In the genomic region with DNA sequence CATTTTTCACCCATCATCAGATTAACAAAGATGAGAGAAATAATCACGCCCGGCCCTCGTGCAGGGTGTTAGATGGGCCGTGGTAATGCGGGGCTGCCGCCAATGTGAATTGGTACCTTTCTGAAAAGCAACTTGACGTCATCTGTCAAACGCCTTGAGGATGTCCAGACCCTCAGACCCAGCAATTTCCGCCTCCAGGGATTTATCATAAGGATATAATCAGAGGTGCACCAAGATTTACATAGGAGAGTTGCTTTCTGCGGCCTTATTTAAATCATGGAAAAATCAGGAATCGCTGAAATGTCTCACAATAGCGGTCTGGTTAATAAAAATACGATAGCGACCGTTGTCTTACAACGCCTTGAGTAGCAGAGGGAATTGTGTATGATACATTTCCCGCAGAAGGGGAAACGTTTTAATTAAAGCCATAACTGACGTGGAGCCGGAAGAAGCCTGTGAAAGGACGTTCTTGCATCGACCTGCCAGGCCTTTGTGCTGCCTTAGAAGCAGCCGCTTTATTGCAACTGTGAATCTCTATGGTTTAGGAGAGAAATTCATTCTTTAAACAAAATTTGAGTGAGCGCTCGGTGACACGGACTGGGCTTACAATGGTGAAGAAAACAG, we compare ENCODE assay signal across 18 cellular contexts. TPM values are rescaled to one million over a fixed set of nuclear protein-coding genes. Genes with fewer than 3 reads are reported as not detected.
DNase-seq lines count a peak whose midpoint lies in the region; ATAC-seq and TF ChIP-seq lines count a peak whose summit lies in the region.
"Had no signal": no experiment of that assay in that cellular context is flagged by ENCODE, and none has a peak within 500 bp of the region (broad histone marks: within the 10 kb centered on the region; RNA-seq: fewer than 3 reads in every experiment).

No MANE protein-coding gene starts in this region.

- peak overlapping the region; percentile 46 for H4K91ac ChIP-seq in neuronal stem cell (ENCODE audit: low read depth, low read length, poor library complexity)

- no peak overlapping the region for H3K23ac ChIP-seq in neuronal stem cell (ENCODE audit: low read depth, low read length, poor library complexity)

- H2BK12ac ChIP-seq in neuronal stem cell (ENCODE audit: low read length) = no peak overlapping the region

- intact Hi-C loops in vagina (cut with DNase I) = no loop called here

- H3K27ac ChIP-seq in CD4-positive, CD25-positive, alpha-beta regulatory T cell (ENCODE audit: insufficient read depth, low read length, poor library complexity, severe bottlenecking) = no peak overlapping the region
- H3K27ac ChIP-seq in SK-N-MC (peak overlapping the region; percentile 83), hepatocyte (peak overlapping the region; percentile 37), neuronal stem cell (replicated peaks; ENCODE audit: low read length) (no peak overlapping the region), vagina (no peak overlapping the region)
- H3K27ac ChIP-seq: BLaER1 treated with 17β-estradiol and CSF1 and Interleukin-3, amounts not matched to agents 10 nM and 100 nM had no signal

- peak overlapping the region; percentile 35 for H2AFZ ChIP-seq in hepatocyte
- peak overlapping the region; percentile 21 for H2AFZ ChIP-seq in neuronal stem cell (ENCODE audit: low read length)

- H3K36me3 Mint-ChIP-seq in CD4-positive, CD25-positive, alpha-beta regulatory T cell = no peaks in the 10 kb centered on the region
- H3K36me3 Mint-ChIP-seq in activated T-cell treated with anti-CD3 and anti-CD28 coated beads, Interleukin-2, amount 50 U/mL, for 72 hours (ENCODE audit: insufficient read depth in 2 of 2) = peaks cover 1 to 3% of the 10 kb centered on the region in 2 donors

- TF ChIP-seq CTCF in hepatocyte (IDR thresholded peaks at IDR 0.05; ENCODE audit: poor library complexity) = no peak
- no peak for TF ChIP-seq CTCF in vagina (IDR thresholded peaks at IDR 0.05)

- no peaks in the 10 kb centered on the region for H3K27me3 ChIP-seq in CD4-positive, CD25-positive, alpha-beta regulatory T cell (ENCODE audit: control insufficient read depth, insufficient read depth, low read length)
- H3K27me3 ChIP-seq in hepatocyte (no peaks in the 10 kb centered on the region), neuronal stem cell (ENCODE audit: control insufficient read depth in 3 of 3, insufficient read depth in 3 of 3, low read depth in 1 of 3, low read length in 3 of 3) (peaks cover 0 to 2% (median 0%) of the 10 kb centered on the region in 3 experiments), vagina (no peaks in the 10 kb centered on the region)
- H3K27me3 ChIP-seq: BLaER1 treated with 17β-estradiol and CSF1 and Interleukin-3, amounts not matched to agents 10 nM and 100 nM had no signal

- H3K4me3 Mint-ChIP-seq in CD4-positive, CD25-positive, alpha-beta regulatory T cell = peak overlapping the region; percentile 15 to 74 (median 48)
- H3K4me3 Mint-ChIP-seq in activated T-cell treated with anti-CD3 and anti-CD28 coated beads, Interleukin-2, amount 50 U/mL, for 72 hours = no peak overlapping the region
- H3K4me3 Mint-ChIP-seq: H9 had no signal

- H3K14ac ChIP-seq in neuronal stem cell (ENCODE audit: low read length) = no peak overlapping the region

- H4K20me1 ChIP-seq in hepatocyte (ENCODE audit: insufficient read depth, poor library complexity, severe bottlenecking) = peaks cover 5% of the 10 kb centered on the region

- H3K4me3 ChIP-seq in CD4-positive, CD25-positive, alpha-beta regulatory T cell (ENCODE audit: low read depth, low read length) = no peak overlapping the region
- peak overlapping the region; percentile 32; the same call in 1 of the 2 replicates for H3K4me3 ChIP-seq in SK-N-MC
- no peak overlapping the region for H3K4me3 ChIP-seq in hepatocyte
- no peak overlapping the region for H3K4me3 ChIP-seq in neuronal stem cell (ENCODE audit: low read length in 2 of 2)
- no peak overlapping the region for H3K4me3 ChIP-seq in vagina
- H3K4me3 ChIP-seq: BLaER1 treated with 17β-estradiol and CSF1 and Interleukin-3, amounts not matched to agents 10 nM and 100 nM had no signal

- 69% methylated on average over 26 of the region's 26 CpGs for WGBS in hepatocyte (ENCODE audit: low lambda C conversion rate, missing lambda C conversion rate)
- WGBS in neuronal stem cell (ENCODE audit: extremely low coverage in 2 of 2, insufficient read length in 2 of 2, insufficient replicate concordance in 1 of 2), 2 donors = no CpG with 5 or more reads among the region's 26 CpGs

- H2BK120ac ChIP-seq in neuronal stem cell (ENCODE audit: low read depth, low read length) = no peak overlapping the region

- TF ChIP-seq POLR2A in vagina (IDR thresholded peaks at IDR 0.05) = no peak

- DNase-seq in CD4-positive, CD25-positive, alpha-beta regulatory T cell = no peak
- no peak for DNase-seq in SK-N-MC (ENCODE audit: low read depth, low spot score)
- no peak for DNase-seq in hepatocyte (ENCODE audit: low spot score)
- DNase-seq in neuronal stem cell (ENCODE audit: low spot score) = no peak
- DNase-seq in activated T-cell treated with anti-CD3 and anti-CD28 coated beads, Interleukin-2, amount 50 U/mL, for 72 hours = no peak
- no peak for DNase-seq in vagina (ENCODE audit: extremely low spot score in 2 of 2)
- DNase-seq: H9, IMR-90, Karpas-422, NCI-H1417 treated with DMSO at 0.1 percent for 48 hours, NCI-H1930, NCI-H526, PC-3, RPMI8226, SHP77 treated with DMSO at 0.1 percent for 48 hours had no signal

- no peak overlapping the region for H2BK5ac ChIP-seq in neuronal stem cell (ENCODE audit: low read length)

- no peak for ATAC-seq in CD4-positive, CD25-positive, alpha-beta regulatory T cell (ENCODE audit: low read depth in 2 of 2)
- ATAC-seq in GM18498 (IDR thresholded peaks at IDR 0.05; ENCODE audit: unreplicated experiment) = no peak
- ATAC-seq in activated T-cell treated with anti-CD3 and anti-CD28 coated beads, Interleukin-2, amount 50 U/mL, for 72 hours (replicated peaks in 1 of 2) = no peak
- ATAC-seq in HG03108 (IDR thresholded peaks at IDR 0.05; ENCODE audit: unreplicated experiment) = no peak
- ATAC-seq: PC-3 had no signal

- no peak overlapping the region for H3K4ac ChIP-seq in neuronal stem cell (ENCODE audit: low read length)

- H3K4me2 ChIP-seq in hepatocyte (peak overlapping the region; percentile 29), neuronal stem cell (ENCODE audit: insufficient read depth, low read length, poor library complexity, severe bottlenecking) (no peak overlapping the region)
- H3K4me2 ChIP-seq: BLaER1 treated with 17β-estradiol and CSF1 and Interleukin-3, amounts not matched to agents 10 nM and 100 nM had no signal

- H3K79me1 ChIP-seq in neuronal stem cell (ENCODE audit: low read depth, low read length) = no peaks in the 10 kb centered on the region

- H3K27ac Mint-ChIP-seq in CD4-positive, CD25-positive, alpha-beta regulatory T cell = no peak overlapping the region
- H3K27ac Mint-ChIP-seq in activated T-cell treated with anti-CD3 and anti-CD28 coated beads, Interleukin-2, amount 50 U/mL, for 72 hours = no peak overlapping the region

- peaks cover 5 to 15% (median 7%) of the 10 kb centered on the region in 4 donors for H3K4me1 Mint-ChIP-seq in CD4-positive, CD25-positive, alpha-beta regulatory T cell
- peaks cover 18% of the 10 kb centered on the region for H3K4me1 Mint-ChIP-seq in activated T-cell treated with anti-CD3 and anti-CD28 coated beads, Interleukin-2, amount 50 U/mL, for 72 hours (ENCODE audit: low read depth)

- H2AK5ac ChIP-seq in neuronal stem cell (ENCODE audit: low read depth, low read length) = no peak overlapping the region

- no peak overlapping the region for H3K18ac ChIP-seq in neuronal stem cell (ENCODE audit: low read length)

- no peaks in the 10 kb centered on the region for H3K9me3 Mint-ChIP-seq in CD4-positive, CD25-positive, alpha-beta regulatory T cell
- H3K9me3 Mint-ChIP-seq in activated T-cell treated with anti-CD3 and anti-CD28 coated beads, Interleukin-2, amount 50 U/mL, for 72 hours = no peaks in the 10 kb centered on the region
- H3K9me3 Mint-ChIP-seq: H9 had no signal

- no peak overlapping the region for H4K8ac ChIP-seq in neuronal stem cell (ENCODE audit: low read depth, low read length)

- H3K9me2 ChIP-seq in hepatocyte (replicated peaks; ENCODE audit: insufficient read depth) = no peaks in the 10 kb centered on the region

- H3K27me3 Mint-ChIP-seq in CD4-positive, CD25-positive, alpha-beta regulatory T cell = peaks cover 4% of the 10 kb centered on the region
- no peaks in the 10 kb centered on the region for H3K27me3 Mint-ChIP-seq in activated T-cell treated with anti-CD3 and anti-CD28 coated beads, Interleukin-2, amount 50 U/mL, for 72 hours (ENCODE audit: low read depth)

- no peaks in the 10 kb centered on the region for H3K36me3 ChIP-seq in CD4-positive, CD25-positive, alpha-beta regulatory T cell (ENCODE audit: control insufficient read depth, insufficient read depth, low read length)
- H3K36me3 ChIP-seq in SK-N-MC (ENCODE audit: insufficient read depth, low read length) (no peaks in the 10 kb centered on the region), hepatocyte (replicated peaks; ENCODE audit: insufficient read depth, low read depth) (no peaks in the 10 kb centered on the region), neuronal stem cell (replicated peaks in 1 of 2; ENCODE audit: control insufficient read depth in 2 of 2, insufficient read depth in 2 of 2, low read length in 2 of 2) (peaks cover 0 to 4% of the 10 kb centered on the region in 2 donors), vagina (no peaks in the 10 kb centered on the region)
- H3K36me3 ChIP-seq: BLaER1 treated with 17β-estradiol and CSF1 and Interleukin-3, amounts not matched to agents 10 nM and 100 nM had no signal

- peak overlapping the region; percentile 16 for H3K9ac ChIP-seq in SK-N-MC (ENCODE audit: insufficient read length)
- no peak overlapping the region for H3K9ac ChIP-seq in neuronal stem cell (ENCODE audit: low read depth, low read length, poor library complexity)
- H3K9ac ChIP-seq: BLaER1 treated with 17β-estradiol and CSF1 and Interleukin-3, amounts not matched to agents 10 nM and 100 nM had no signal

- no peak overlapping the region for H2BK15ac ChIP-seq in neuronal stem cell (ENCODE audit: low read length)

- H3K4me1 ChIP-seq in CD4-positive, CD25-positive, alpha-beta regulatory T cell (ENCODE audit: control insufficient read depth, insufficient read depth, low read length, poor library complexity, severe bottlenecking) = peaks cover 18% of the 10 kb centered on the region
- peaks cover 14% of the 10 kb centered on the region for H3K4me1 ChIP-seq in hepatocyte (ENCODE audit: insufficient read depth)
- peaks cover 4 to 17% of the 10 kb centered on the region in 2 donors for H3K4me1 ChIP-seq in neuronal stem cell (ENCODE audit: control insufficient read depth in 2 of 2, insufficient read depth in 1 of 2, low read depth in 1 of 2, low read length in 2 of 2)
- peaks cover 19% of the 10 kb centered on the region for H3K4me1 ChIP-seq in vagina

- H3K79me2 ChIP-seq in hepatocyte = peaks cover 13% of the 10 kb centered on the region

- H3K9me3 ChIP-seq in CD4-positive, CD25-positive, alpha-beta regulatory T cell (ENCODE audit: control insufficient read depth in 2 of 2, low read length in 2 of 2) = no peaks in the 10 kb centered on the region
- H3K9me3 ChIP-seq in SK-N-MC (ENCODE audit: low read depth, low read length) = no peaks in the 10 kb centered on the region
- no peaks in the 10 kb centered on the region for H3K9me3 ChIP-seq in hepatocyte (ENCODE audit: low read depth)
- no peaks in the 10 kb centered on the region for H3K9me3 ChIP-seq in neuronal stem cell (replicated peaks in 1 of 2; ENCODE audit: control insufficient read depth in 2 of 2, insufficient read depth in 1 of 2, low read depth in 1 of 2, low read length in 2 of 2)
- no peaks in the 10 kb centered on the region for H3K9me3 ChIP-seq in vagina
- H3K9me3 ChIP-seq: BLaER1 treated with 17β-estradiol and CSF1 and Interleukin-3, amounts not matched to agents 10 nM and 100 nM had no signal

RNA-seq across cellular contexts. Expression of a gene that starts 32.3 kb away (rescaled TPM):
- 58.3 TPM for total RNA-seq in CD4-positive, CD25-positive, alpha-beta regulatory T cell
- polyA plus RNA-seq in CD4-positive, CD25-positive, alpha-beta regulatory T cell = 100 to 1,000 TPM; 190 to 227 (median 215) TPM
- 81.6 and 130 TPM in 2 replicates for total RNA-seq in hepatocyte
- polyA plus RNA-seq in hepatocyte = 270 and 276 TPM in 2 replicates
- 61.9 TPM for polyA plus RNA-seq in neuronal stem cell (2013, experiment 1 of 2)
- 60.2 TPM for polyA plus RNA-seq in neuronal stem cell (2013, experiment 2 of 2)
- total RNA-seq in activated T-cell treated with anti-CD3 and anti-CD28 coated beads, Interleukin-2, amount 50 U/mL, for 72 hours = 100 to 1,000 TPM in 1 of 2 donors, 10 to 100 TPM in 1; 96.5 to 107 TPM
- 141 TPM for total RNA-seq in vagina

RNA-seq across cellular contexts. Expression of a gene that starts 49.9 kb away (rescaled TPM):
- total RNA-seq in CD4-positive, CD25-positive, alpha-beta regulatory T cell = 6.7 TPM
- 10 to 100 TPM; 10.4 to 20.2 (median 14.2) TPM for polyA plus RNA-seq in CD4-positive, CD25-positive, alpha-beta regulatory T cell
- total RNA-seq in hepatocyte = 121 and 122 TPM in 2 replicates
- 148 and 170 TPM in 2 replicates for polyA plus RNA-seq in hepatocyte
- polyA plus RNA-seq in neuronal stem cell (2013, experiment 1 of 2) = 41.6 TPM
- 42.6 TPM for polyA plus RNA-seq in neuronal stem cell (2013, experiment 2 of 2)
- total RNA-seq in activated T-cell treated with anti-CD3 and anti-CD28 coated beads, Interleukin-2, amount 50 U/mL, for 72 hours = 10 to 100 TPM; 13.6 to 17.7 TPM
- 29.0 TPM for total RNA-seq in vagina

RNA-seq across cellular contexts. Expression of a gene that starts 56.0 kb away (rescaled TPM):
- total RNA-seq in CD4-positive, CD25-positive, alpha-beta regulatory T cell = 153 TPM
- 1 to 10 TPM; 2.4 to 5.3 (median 4.2) TPM for polyA plus RNA-seq in CD4-positive, CD25-positive, alpha-beta regulatory T cell
- total RNA-seq in hepatocyte (42.4 and 46.8 TPM in 2 replicates), vagina (29.7 TPM)
- polyA plus RNA-seq in hepatocyte = 35.8 and 37.9 TPM in 2 replicates
- 124 TPM for polyA plus RNA-seq in neuronal stem cell (2013, experiment 1 of 2)
- 126 TPM for polyA plus RNA-seq in neuronal stem cell (2013, experiment 2 of 2)
- total RNA-seq in activated T-cell treated with anti-CD3 and anti-CD28 coated beads, Interleukin-2, amount 50 U/mL, for 72 hours = 100 to 1,000 TPM; 219 to 252 TPM

Comparison
In these comparisons a context has a peak if more than half of its experiments do, and no peak if none do; other contexts are left out.
1. H3K27ac ChIP-seq: peak in SK-N-MC (single experiment) and hepatocyte (single experiment); none in CD4-positive, CD25-positive, alpha-beta regulatory T cell (single experiment), neuronal stem cell (single experiment) and vagina (single experiment).
2. H3K4me3 Mint-ChIP-seq: peak in CD4-positive, CD25-positive, alpha-beta regulatory T cell (4 of 4); none in activated T-cell treated with anti-CD3 and anti-CD28 coated beads, Interleukin-2, amount 50 U/mL, for 72 hours (0 of 2).